In genomic region chr10:119282446-119282845, GRCh38 we compare ENCODE assay signal across 18 cellular contexts.
DNase-seq lines count a peak whose midpoint lies in the region; ATAC-seq and TF ChIP-seq lines count a peak whose summit lies in the region.
"Had no signal": no experiment of that assay in that cellular context is flagged by ENCODE, and none has a peak within 500 bp of the region (broad histone marks: within the 10 kb centered on the region; RNA-seq: fewer than 3 reads in every experiment).

No MANE protein-coding gene starts in this region.

- TF ChIP-seq POLR2A in sigmoid colon (IDR thresholded peaks at IDR 0.05) (no peak), body of pancreas (IDR thresholded peaks at IDR 0.05) (no peak)

- peak overlapping the region; percentile 68 to 89 (median 71) for H3K27ac Mint-ChIP-seq in CD4-positive, CD25-positive, alpha-beta regulatory T cell

- no peak for ATAC-seq in CD4-positive, CD25-positive, alpha-beta regulatory T cell (ENCODE audit: low read depth in 2 of 2)
- ATAC-seq in body of pancreas, result no peak
- ATAC-seq: effector memory CD8-positive, alpha-beta T cell had no signal

- intact Hi-C loops in sigmoid colon (cut with DNase I) (loop anchor here (5.0 kb wide), 1 partner anchor 135 kb away; no protein-coding TSS in a partner anchor), body of pancreas (cut with DNase I) (no loop called here)

- TF ChIP-seq EP300 in sigmoid colon (IDR thresholded peaks at IDR 0.05), result no peak

- no peaks in the 10 kb centered on the region for H3K27me3 Mint-ChIP-seq in CD4-positive, CD25-positive, alpha-beta regulatory T cell
- H3K27me3 Mint-ChIP-seq: effector memory CD8-positive, alpha-beta T cell had no signal

- no peak for DNase-seq in AG04450 (ENCODE audit: low read depth, low spot score)
- no peak for DNase-seq in CD4-positive, CD25-positive, alpha-beta regulatory T cell
- no peak for DNase-seq in fibroblast of lung (ENCODE audit: low read depth in 2 of 2)
- DNase-seq in sigmoid colon, result no peak
- no peak for DNase-seq in HPDE6-E6E7 (ENCODE audit: extremely low spot score)
- DNase-seq in body of pancreas, result no peak
- DNase-seq in NAMALWA (ENCODE audit: low spot score), result no peak
- DNase-seq: activated CD4-positive, alpha-beta T cell treated with anti-CD3 and anti-CD28 coated beads, Interleukin-2, amount 50 U/mL, for 48 hours; activated naive CD4-positive, alpha-beta T cell treated with anti-CD3 and anti-CD28 coated beads, Interleukin-2, amount 50 U/mL, for 16 hours; effector memory CD8-positive, alpha-beta T cell; GDM1; GOT3; mesendoderm; NCI-H1930; NCI-H446; testis had no signal

- no peak overlapping the region for H2AFZ ChIP-seq in fibroblast of lung (ENCODE audit: low read length)
- H2AFZ ChIP-seq: hepatocyte had no signal

- no peak overlapping the region for H3K4me3 Mint-ChIP-seq in CD4-positive, CD25-positive, alpha-beta regulatory T cell
- H3K4me3 Mint-ChIP-seq: effector memory CD8-positive, alpha-beta T cell had no signal

- H3K9ac ChIP-seq in fibroblast of lung (ENCODE audit: insufficient read depth, low read length), result peak overlapping the region; percentile 17
- H3K9ac ChIP-seq: KMS-11 had no signal

- H3K4me3 ChIP-seq in AG04450 (ENCODE audit: low read depth, low read length) (no peak overlapping the region), fibroblast of lung (replicated peaks in 1 of 4; ENCODE audit: control extremely low read depth in 1 of 4, insufficient read depth in 1 of 4, low read depth in 3 of 4, low read length in 4 of 4) (no peak overlapping the region), sigmoid colon (no peak overlapping the region), body of pancreas (no peak overlapping the region)
- H3K4me3 ChIP-seq in CD4-positive, CD25-positive, alpha-beta regulatory T cell (ENCODE audit: low read depth, low read length), result no peak overlapping the region
- H3K4me3 ChIP-seq: hepatocyte, testis had no signal

- H3K27ac ChIP-seq in AG04450 (ENCODE audit: low read depth, low read length), result peak overlapping the region; percentile 2
- no peak overlapping the region for H3K27ac ChIP-seq in CD4-positive, CD25-positive, alpha-beta regulatory T cell (ENCODE audit: insufficient read depth, low read length, poor library complexity, severe bottlenecking)
- H3K27ac ChIP-seq in fibroblast of lung (ENCODE audit: insufficient read depth, low read length), result peak overlapping the region; percentile 47
- H3K27ac ChIP-seq in sigmoid colon, result peak overlapping the region; percentile 57 to 68 (median 60)
- H3K27ac ChIP-seq in body of pancreas, result no peak overlapping the region
- H3K27ac ChIP-seq: hepatocyte, KMS-11, testis had no signal

- TF ChIP-seq CTCF in AG04450 (IDR thresholded peaks at IDR 0.05; ENCODE audit: low read depth, low read length) (no peak), fibroblast of lung (conservative IDR thresholded peaks at IDR 0.05 in 1 of 2, IDR thresholded peaks at IDR 0.05 in 1 of 2; ENCODE audit: low read depth in 1 of 2, low read length in 2 of 2) (no peak), sigmoid colon (IDR thresholded peaks at IDR 0.05) (no peak), body of pancreas (IDR thresholded peaks at IDR 0.05) (no peak)

- POLR2A ChIA-PET in AG04450 (lab: Yijun Ruan, JAX), result no interaction called here

- H4K20me1 ChIP-seq in fibroblast of lung (ENCODE audit: control insufficient read depth, extremely low read depth, insufficient read depth, low read length), result no peaks in the 10 kb centered on the region

- peaks cover 57% of the 10 kb centered on the region for H3K4me1 ChIP-seq in CD4-positive, CD25-positive, alpha-beta regulatory T cell (ENCODE audit: control insufficient read depth, insufficient read depth, low read length, poor library complexity, severe bottlenecking)
- H3K4me1 ChIP-seq in fibroblast of lung (ENCODE audit: control insufficient read depth, extremely low read depth, insufficient read depth, low read length), result peaks cover 37% of the 10 kb centered on the region
- peaks cover 0 to 70% (median 63%) of the 10 kb centered on the region in 4 donors for H3K4me1 ChIP-seq in sigmoid colon
- peaks cover 11% of the 10 kb centered on the region for H3K4me1 ChIP-seq in body of pancreas

- peaks cover 85% of the 10 kb centered on the region for H3K79me2 ChIP-seq in fibroblast of lung (ENCODE audit: control insufficient read depth, insufficient read depth, low read length)

- WGBS in sigmoid colon, 2 donors, result 95 to 97% methylated on average over 9 of the region's 9 CpGs
- 95 to 96% methylated on average over 5 to 9 of the region's 9 CpGs for WGBS in body of pancreas, 2 donors

- H3K9me3 ChIP-seq in AG04450 (ENCODE audit: control insufficient read depth, insufficient read depth, low read length) (no peaks in the 10 kb centered on the region; the same call in 1 of the 2 replicates), fibroblast of lung (ENCODE audit: control insufficient read depth, insufficient read depth, low read depth, low read length) (no peaks in the 10 kb centered on the region), sigmoid colon (no peaks in the 10 kb centered on the region), body of pancreas (no peaks in the 10 kb centered on the region)
- no peaks in the 10 kb centered on the region for H3K9me3 ChIP-seq in CD4-positive, CD25-positive, alpha-beta regulatory T cell (ENCODE audit: control insufficient read depth in 2 of 2, low read length in 2 of 2)
- H3K9me3 ChIP-seq: testis had no signal

- CTCF ChIA-PET in AG04450 (lab: Charles Lee), result no interaction called here

- H3K4me1 Mint-ChIP-seq in CD4-positive, CD25-positive, alpha-beta regulatory T cell, result peaks cover 19 to 87% (median 57%) of the 10 kb centered on the region in 4 donors

- no peaks in the 10 kb centered on the region for H3K36me3 ChIP-seq in CD4-positive, CD25-positive, alpha-beta regulatory T cell (ENCODE audit: control insufficient read depth, insufficient read depth, low read length)
- H3K36me3 ChIP-seq in fibroblast of lung (ENCODE audit: control insufficient read depth, insufficient read depth, low read length) (no peaks in the 10 kb centered on the region), sigmoid colon (no peaks in the 10 kb centered on the region), body of pancreas (replicated peaks in 1 of 2; ENCODE audit: insufficient read depth in 1 of 2, low read depth in 2 of 2) (no peaks in the 10 kb centered on the region)

- H3K27me3 ChIP-seq in AG04450 (ENCODE audit: control insufficient read depth, insufficient read depth, low read length), result no peaks in the 10 kb centered on the region
- no peaks in the 10 kb centered on the region for H3K27me3 ChIP-seq in CD4-positive, CD25-positive, alpha-beta regulatory T cell (ENCODE audit: control insufficient read depth, insufficient read depth, low read length)
- H3K27me3 ChIP-seq in fibroblast of lung (ENCODE audit: control insufficient read depth, insufficient read depth, low read length), result no peaks in the 10 kb centered on the region
- H3K27me3 ChIP-seq in sigmoid colon, result no peaks in the 10 kb centered on the region
- H3K27me3 ChIP-seq in body of pancreas, result no peaks in the 10 kb centered on the region
- H3K27me3 ChIP-seq: hepatocyte, testis had no signal

- no peaks in the 10 kb centered on the region for H3K9me3 Mint-ChIP-seq in CD4-positive, CD25-positive, alpha-beta regulatory T cell
- H3K9me3 Mint-ChIP-seq: effector memory CD8-positive, alpha-beta T cell had no signal

- no peak overlapping the region for H3K4me2 ChIP-seq in fibroblast of lung (ENCODE audit: extremely low read depth, insufficient read depth, low read length)
- H3K4me2 ChIP-seq: hepatocyte, KMS-11 had no signal

- H3K36me3 Mint-ChIP-seq in CD4-positive, CD25-positive, alpha-beta regulatory T cell, result peaks cover 3% of the 10 kb centered on the region

Comparison
In these comparisons a context has a peak if more than half of its experiments do, and no peak if none do; other contexts are left out.
1. H3K27ac ChIP-seq: peak in AG04450 (single experiment), fibroblast of lung (single experiment) and sigmoid colon (4 of 4); none in CD4-positive, CD25-positive, alpha-beta regulatory T cell (single experiment) and body of pancreas (0 of 4).